ENCODE assay signal across 19 cellular contexts in the genomic region with DNA sequence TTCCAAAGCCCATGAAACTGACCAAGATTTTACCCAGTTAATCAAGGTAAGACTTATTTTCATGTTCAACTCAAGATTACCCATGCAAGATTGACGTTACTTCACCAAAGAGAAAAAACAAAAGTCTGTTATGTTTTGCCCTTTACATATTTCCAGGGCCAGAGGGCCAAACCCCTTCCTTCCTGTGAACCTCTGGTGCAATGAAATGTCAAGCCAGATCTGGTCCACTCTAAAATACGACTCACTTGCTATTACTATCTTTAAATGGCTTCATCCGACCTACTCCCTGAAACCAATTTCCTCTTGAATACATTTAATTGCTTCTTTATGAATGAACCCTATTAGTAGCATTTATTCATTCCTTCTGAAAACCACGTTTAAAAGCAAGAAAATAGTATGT. TPM values are rescaled to one million over a fixed set of nuclear protein-coding genes. Genes with fewer than 3 reads are reported as not detected.
DNase-seq lines count a peak whose midpoint lies in the region; ATAC-seq and TF ChIP-seq lines count a peak whose summit lies in the region.
"Had no signal": no experiment of that assay in that cellular context is flagged by ENCODE, and none has a peak within 500 bp of the region (broad histone marks: within the 10 kb centered on the region; RNA-seq: fewer than 3 reads in every experiment).

No MANE protein-coding gene starts in this region.

- no peak for TF ChIP-seq CTCF in natural killer cell (IDR thresholded peaks at IDR 0.05)
- TF ChIP-seq CTCF in fibroblast of pulmonary artery (IDR thresholded peaks at IDR 0.05; ENCODE audit: low read length, missing control alignments), result no peak
- no peak for TF ChIP-seq CTCF in vagina (IDR thresholded peaks at IDR 0.05)
- TF ChIP-seq CTCF in suprapubic skin (IDR thresholded peaks at IDR 0.05), result no peak

- H3K27ac Mint-ChIP-seq in natural killer cell, result peak overlapping the region in 1 of 2 donors; percentile 6
- H3K27ac Mint-ChIP-seq in natural killer cell treated with Interleukin-12 subunit alpha and Interleukin-12 subunit beta and Interleukin-15 and Interleukin-18, amount 100 ng/mL, for 72 hours, result peak overlapping the region in 1 of 2 donors; percentile 47
- H3K27ac Mint-ChIP-seq in activated T-helper 1 cell treated with anti-CD3 and anti-CD28 coated beads, Interleukin-12 subunit alpha, Interleukin-12 subunit beta, Interleukin-2, Interleukin-4 antibody, amounts not matched to agents 30 ng/mL and 10 ng/mL and 1 ng/mL, durations not matched to agents 14 hours and 24 hours and 36 hours, result peak overlapping the region; percentile 10
- H3K27ac Mint-ChIP-seq: activated CD4-positive, alpha-beta T cell treated with anti-CD3 and anti-CD28 coated beads, Interleukin-2, amount 10 ng/mL, durations not matched to agents 24 days and 14 days had no signal

- H3K36me3 ChIP-seq in vagina (no peaks in the 10 kb centered on the region), suprapubic skin (no peaks in the 10 kb centered on the region)
- H3K36me3 ChIP-seq: thoracic aorta had no signal

- intact Hi-C loops in natural killer cell (cut with micrococcal nuclease), result no loop called here
- intact Hi-C loops in activated T-helper 1 cell treated with anti-CD3 and anti-CD28 coated beads, Interleukin-12 subunit alpha, Interleukin-12 subunit beta, Interleukin-2, Interleukin-4 antibody, amounts not matched to agents 30 ng/mL and 10 ng/mL and 1 ng/mL, durations not matched to agents 14 hours and 24 hours and 36 hours (cut with micrococcal nuclease), result loop anchor here (2.0 kb wide), 1 partner anchor 17 kb away; no protein-coding TSS in a partner anchor
- intact Hi-C loops in vagina (cut with DNase I), result no loop called here

- peaks cover 36% of the 10 kb centered on the region for H3K4me1 ChIP-seq in vagina
- peaks cover 6% of the 10 kb centered on the region for H3K4me1 ChIP-seq in suprapubic skin

- ATAC-seq in natural killer cell (no peak), HG03442 (IDR thresholded peaks at IDR 0.05; ENCODE audit: unreplicated experiment) (no peak)
- no peak for ATAC-seq in natural killer cell treated with Interleukin-12 subunit alpha and Interleukin-12 subunit beta and Interleukin-15 and Interleukin-18, amount 100 ng/mL, for 72 hours
- ATAC-seq: body of pancreas, K562, left lobe of liver had no signal

- H3K9me3 ChIP-seq in vagina (no peaks in the 10 kb centered on the region), suprapubic skin (no peaks in the 10 kb centered on the region)
- H3K9me3 ChIP-seq: body of pancreas, thoracic aorta had no signal

- H3K4me3 Mint-ChIP-seq in natural killer cell, result peak overlapping the region; percentile 5
- H3K4me3 Mint-ChIP-seq in natural killer cell treated with Interleukin-12 subunit alpha and Interleukin-12 subunit beta and Interleukin-15 and Interleukin-18, amount 100 ng/mL, for 72 hours, result no peak overlapping the region
- no peak overlapping the region for H3K4me3 Mint-ChIP-seq in activated T-helper 1 cell treated with anti-CD3 and anti-CD28 coated beads, Interleukin-12 subunit alpha, Interleukin-12 subunit beta, Interleukin-2, Interleukin-4 antibody, amounts not matched to agents 30 ng/mL and 10 ng/mL and 1 ng/mL, durations not matched to agents 14 hours and 24 hours and 36 hours
- H3K4me3 Mint-ChIP-seq: activated CD4-positive, alpha-beta T cell treated with anti-CD3 and anti-CD28 coated beads, Interleukin-2, amount 10 ng/mL, durations not matched to agents 24 days and 14 days had no signal

- peaks cover 51 to 59% of the 10 kb centered on the region in 2 donors for H3K4me1 Mint-ChIP-seq in natural killer cell
- H3K4me1 Mint-ChIP-seq in natural killer cell treated with Interleukin-12 subunit alpha and Interleukin-12 subunit beta and Interleukin-15 and Interleukin-18, amount 100 ng/mL, for 72 hours (ENCODE audit: low read depth in 2 of 2), result peaks cover 43 to 45% of the 10 kb centered on the region in 2 donors
- peaks cover 72% of the 10 kb centered on the region for H3K4me1 Mint-ChIP-seq in activated T-helper 1 cell treated with anti-CD3 and anti-CD28 coated beads, Interleukin-12 subunit alpha, Interleukin-12 subunit beta, Interleukin-2, Interleukin-4 antibody, amounts not matched to agents 30 ng/mL and 10 ng/mL and 1 ng/mL, durations not matched to agents 14 hours and 24 hours and 36 hours (ENCODE audit: low read depth)

- 63% methylated on average over 4 of the region's 4 CpGs for WGBS in suprapubic skin

- no peaks in the 10 kb centered on the region for H3K36me3 Mint-ChIP-seq in natural killer cell
- no peaks in the 10 kb centered on the region for H3K36me3 Mint-ChIP-seq in natural killer cell treated with Interleukin-12 subunit alpha and Interleukin-12 subunit beta and Interleukin-15 and Interleukin-18, amount 100 ng/mL, for 72 hours
- peaks cover 11% of the 10 kb centered on the region for H3K36me3 Mint-ChIP-seq in activated T-helper 1 cell treated with anti-CD3 and anti-CD28 coated beads, Interleukin-12 subunit alpha, Interleukin-12 subunit beta, Interleukin-2, Interleukin-4 antibody, amounts not matched to agents 30 ng/mL and 10 ng/mL and 1 ng/mL, durations not matched to agents 14 hours and 24 hours and 36 hours (ENCODE audit: low read depth)

- no peak overlapping the region for H3K4me3 ChIP-seq in fibroblast of pulmonary artery (replicated peaks; ENCODE audit: low read depth, low read length)
- no peak overlapping the region for H3K4me3 ChIP-seq in vagina
- no peak overlapping the region for H3K4me3 ChIP-seq in suprapubic skin
- H3K4me3 ChIP-seq: body of pancreas, K562, thoracic aorta had no signal

- TF ChIP-seq EP300 in suprapubic skin (IDR thresholded peaks at IDR 0.05), result no peak

- no peaks in the 10 kb centered on the region for H3K9me3 Mint-ChIP-seq in natural killer cell
- H3K9me3 Mint-ChIP-seq in natural killer cell treated with Interleukin-12 subunit alpha and Interleukin-12 subunit beta and Interleukin-15 and Interleukin-18, amount 100 ng/mL, for 72 hours, result no peaks in the 10 kb centered on the region
- H3K9me3 Mint-ChIP-seq in activated T-helper 1 cell treated with anti-CD3 and anti-CD28 coated beads, Interleukin-12 subunit alpha, Interleukin-12 subunit beta, Interleukin-2, Interleukin-4 antibody, amounts not matched to agents 30 ng/mL and 10 ng/mL and 1 ng/mL, durations not matched to agents 14 hours and 24 hours and 36 hours, result no peaks in the 10 kb centered on the region
- H3K9me3 Mint-ChIP-seq: activated CD4-positive, alpha-beta T cell treated with anti-CD3 and anti-CD28 coated beads, Interleukin-2, amount 10 ng/mL, durations not matched to agents 24 days and 14 days had no signal

- peak overlapping the region; percentile 57 for H3K27ac ChIP-seq in vagina
- no peak overlapping the region for H3K27ac ChIP-seq in suprapubic skin
- H3K27ac ChIP-seq: body of pancreas had no signal

- TF ChIP-seq POLR2A in vagina (IDR thresholded peaks at IDR 0.05) (no peak), suprapubic skin (IDR thresholded peaks at IDR 0.05) (no peak)

- no peaks in the 10 kb centered on the region for H3K27me3 Mint-ChIP-seq in natural killer cell (ENCODE audit: low read depth in 2 of 2)
- no peaks in the 10 kb centered on the region for H3K27me3 Mint-ChIP-seq in natural killer cell treated with Interleukin-12 subunit alpha and Interleukin-12 subunit beta and Interleukin-15 and Interleukin-18, amount 100 ng/mL, for 72 hours
- no peaks in the 10 kb centered on the region for H3K27me3 Mint-ChIP-seq in activated T-helper 1 cell treated with anti-CD3 and anti-CD28 coated beads, Interleukin-12 subunit alpha, Interleukin-12 subunit beta, Interleukin-2, Interleukin-4 antibody, amounts not matched to agents 30 ng/mL and 10 ng/mL and 1 ng/mL, durations not matched to agents 14 hours and 24 hours and 36 hours (ENCODE audit: insufficient read depth)
- H3K27me3 Mint-ChIP-seq: activated CD4-positive, alpha-beta T cell treated with anti-CD3 and anti-CD28 coated beads, Interleukin-2, amount 10 ng/mL, durations not matched to agents 24 days and 14 days had no signal

- DNase-seq in natural killer cell (no peak), fibroblast of pulmonary artery (ENCODE audit: low read depth) (peak; percentile 32), vagina (ENCODE audit: extremely low spot score in 2 of 2) (no peak), suprapubic skin (ENCODE audit: low spot score in 2 of 2) (no peak)
- DNase-seq in natural killer cell treated with Interleukin-12 subunit alpha and Interleukin-12 subunit beta and Interleukin-15 and Interleukin-18, amount 100 ng/mL, for 72 hours (ENCODE audit: low spot score), result no peak
- DNase-seq in activated T-helper 1 cell treated with anti-CD3 and anti-CD28 coated beads, Interleukin-12 subunit alpha, Interleukin-12 subunit beta, Interleukin-2, Interleukin-4 antibody, amounts not matched to agents 30 ng/mL and 10 ng/mL and 1 ng/mL, durations not matched to agents 14 hours and 24 hours and 36 hours (ENCODE audit: low spot score), result no peak
- no peak for DNase-seq in effector CD8-positive, alpha-beta T cell (lab: John Stamatoyannopoulos, UW)
- DNase-seq: activated CD4-positive, alpha-beta T cell treated with anti-CD3 and anti-CD28 coated beads, Interleukin-2, amount 10 ng/mL, durations not matched to agents 24 days and 14 days; activated CD8-positive, alpha-beta memory T cell treated with anti-CD3 and anti-CD28 coated beads, Interleukin-2, amount 50 U/mL, for 48 hours; activated naive CD4-positive, alpha-beta T cell treated with anti-CD3 and anti-CD28 coated beads, Interleukin-2, amount 50 U/mL, for 16 hours; body of pancreas; NCI-H1048; NCI-H2029; NCI-H446 treated with DMSO at 0.1 percent for 48 hours; SW 1271 had no signal

- H3K27me3 ChIP-seq in vagina, result no peaks in the 10 kb centered on the region
- no peaks in the 10 kb centered on the region for H3K27me3 ChIP-seq in suprapubic skin
- H3K27me3 ChIP-seq: body of pancreas had no signal

RNA-seq across cellular contexts. Expression of gene TSPAN5, which starts 33.0 kb away (rescaled TPM):
- 10 to 100 TPM in 2 of 3 donors, 1 to 10 TPM in 1; 6.8 to 13.7 (median 11.4) TPM for total RNA-seq in natural killer cell
- 10 to 100 TPM; 22.1 to 24.9 TPM for total RNA-seq in natural killer cell treated with Interleukin-12 subunit alpha and Interleukin-12 subunit beta and Interleukin-15 and Interleukin-18, amount 100 ng/mL, for 72 hours
- 34.1 and 35.5 TPM in 2 replicates for total RNA-seq in activated T-helper 1 cell treated with anti-CD3 and anti-CD28 coated beads, Interleukin-12 subunit alpha, Interleukin-12 subunit beta, Interleukin-2, Interleukin-4 antibody, amounts not matched to agents 30 ng/mL and 10 ng/mL and 1 ng/mL, durations not matched to agents 14 hours and 24 hours and 36 hours
- total RNA-seq in vagina, result 15.5 TPM
- total RNA-seq in suprapubic skin, result 10 to 100 TPM; 14.5 to 33.4 (median 17.0) TPM
